ENCODE assay signal across 19 cellular contexts in genomic region chr7:45897042-45897690, GRCh38. TPM values are rescaled to one million over a fixed set of nuclear protein-coding genes. Genes with fewer than 3 reads are reported as not detected.
DNase-seq lines count a peak whose midpoint lies in the region; ATAC-seq, FAIRE-seq and TF ChIP-seq lines count a peak whose summit lies in the region.
"Had no signal": no experiment of that assay in that cellular context is flagged by ENCODE, and none has a peak within 500 bp of the region (broad histone marks: within the 10 kb centered on the region; RNA-seq: fewer than 3 reads in every experiment).

No MANE protein-coding gene starts in this region.

- TF ChIP-seq POLR2A in H54 (IDR thresholded peaks at IDR 0.05; ENCODE audit: low read depth, low read length) (no peak), heart left ventricle (IDR thresholded peaks at IDR 0.05) (no peak), suprapubic skin (IDR thresholded peaks at IDR 0.05) (no peak)

- no peaks in the 10 kb centered on the region for H3K9me3 ChIP-seq in SJCRH30 (replicated peaks)
- no peaks in the 10 kb centered on the region for H3K9me3 ChIP-seq in fibroblast of lung (ENCODE audit: control insufficient read depth, insufficient read depth, low read depth, low read length)
- no peaks in the 10 kb centered on the region for H3K9me3 ChIP-seq in heart left ventricle
- no peaks in the 10 kb centered on the region for H3K9me3 ChIP-seq in suprapubic skin
- H3K9me3 ChIP-seq: Peyer's patch had no signal

- H3K27me3 ChIP-seq in SJCRH30 (no peaks in the 10 kb centered on the region), fibroblast of lung (ENCODE audit: control insufficient read depth, insufficient read depth, low read length) (peaks cover 11% of the 10 kb centered on the region), heart left ventricle (peaks cover 0 to 10% (median 0%) of the 10 kb centered on the region in 9 donors), suprapubic skin (peaks cover 10% of the 10 kb centered on the region)
- H3K27me3 ChIP-seq: Peyer's patch had no signal

- H2AFZ ChIP-seq in fibroblast of lung (ENCODE audit: low read length): no peak overlapping the region

- peak; percentile 94 for FAIRE-seq in H54 (lab: Jason Lieb, UNC)
- peak; percentile 68 for FAIRE-seq in urothelium cell line (lab: Jason Lieb, UNC)

- ATAC-seq in heart left ventricle: no peak
- ATAC-seq: stimulated activated naive CD8-positive, alpha-beta T cell treated with anti-CD3 and anti-CD28 coated beads, Interleukin-15, amount 100 ng/mL, for 72 hours; T-cell had no signal

- H3K4me2 ChIP-seq in fibroblast of lung (ENCODE audit: extremely low read depth, insufficient read depth, low read length): no peak overlapping the region

- no peaks in the 10 kb centered on the region for H4K20me1 ChIP-seq in fibroblast of lung (ENCODE audit: control insufficient read depth, extremely low read depth, insufficient read depth, low read length)

- no peaks in the 10 kb centered on the region for H3K36me3 ChIP-seq in SJCRH30
- no peaks in the 10 kb centered on the region for H3K36me3 ChIP-seq in fibroblast of lung (ENCODE audit: control insufficient read depth, insufficient read depth, low read length)
- H3K36me3 ChIP-seq in heart left ventricle: no peaks in the 10 kb centered on the region
- no peaks in the 10 kb centered on the region for H3K36me3 ChIP-seq in suprapubic skin
- H3K36me3 ChIP-seq: Peyer's patch had no signal

- TF ChIP-seq CTCF in fibroblast of lung (conservative IDR thresholded peaks at IDR 0.05 in 1 of 2, IDR thresholded peaks at IDR 0.05 in 1 of 2; ENCODE audit: low read depth in 1 of 2, low read length in 2 of 2): no peak
- no peak for TF ChIP-seq CTCF in heart left ventricle (IDR thresholded peaks at IDR 0.05)
- TF ChIP-seq CTCF in suprapubic skin (IDR thresholded peaks at IDR 0.05): no peak

- 92 to 100% (median 94%) methylated on average over 1 of the region's 1 CpG for WGBS in heart left ventricle, 4 donors
- WGBS in suprapubic skin: 100% methylated on average over 1 of the region's 1 CpG

- H3K27ac ChIP-seq in SJCRH30 (no peak overlapping the region), fibroblast of lung (ENCODE audit: insufficient read depth, low read length) (no peak overlapping the region), heart left ventricle (no peak overlapping the region), suprapubic skin (no peak overlapping the region)
- H3K27ac ChIP-seq: Peyer's patch had no signal

- no peak for DNase-seq in H54 (ENCODE audit: insufficient read length, low spot score)
- DNase-seq in SJCRH30: peak; percentile 20 to 25
- peak; percentile 55 to 91 for DNase-seq in fibroblast of lung (ENCODE audit: low read depth in 2 of 2)
- DNase-seq in urothelium cell line (ENCODE audit: low spot score): peak; percentile 77
- DNase-seq in heart left ventricle: no peak
- no peak for DNase-seq in suprapubic skin (ENCODE audit: low spot score in 2 of 2)
- no peak for DNase-seq in NCI-H146 (lab: John Stamatoyannopoulos, UW)
- DNase-seq: activated CD4-positive, alpha-beta T cell treated with anti-CD3 and anti-CD28 coated beads for 1 hour; CD4-positive, alpha-beta T cell; effector CD8-positive, alpha-beta T cell; islet precursor cell; midbrain; NCI-H2029 treated with DMSO at 0.1 percent for 48 hours; NCI-H69; Peyer's patch; stimulated activated naive CD8-positive, alpha-beta T cell treated with anti-CD3 and anti-CD28 coated beads, Interleukin-15, amount 100 ng/mL, for 72 hours; T-cell had no signal

- H3K4me3 ChIP-seq in SJCRH30 (no peak overlapping the region), fibroblast of lung (replicated peaks in 1 of 4; ENCODE audit: control extremely low read depth in 1 of 4, insufficient read depth in 1 of 4, low read depth in 3 of 4, low read length in 4 of 4) (no peak overlapping the region), heart left ventricle (no peak overlapping the region), suprapubic skin (no peak overlapping the region)
- H3K4me3 ChIP-seq: Peyer's patch had no signal

- TF ChIP-seq EP300 in suprapubic skin (IDR thresholded peaks at IDR 0.05): no peak

- H3K79me2 ChIP-seq in fibroblast of lung (ENCODE audit: control insufficient read depth, insufficient read depth, low read length): no peaks in the 10 kb centered on the region

- intact Hi-C loops in heart left ventricle (cut with DNase I): loop anchor here in 1 of 10 donors (10.0 kb wide), 1 partner anchor 1358 kb away; no protein-coding TSS in a partner anchor

- H3K9ac ChIP-seq in fibroblast of lung (ENCODE audit: insufficient read depth, low read length): no peak overlapping the region

- no peaks in the 10 kb centered on the region for H3K4me1 ChIP-seq in SJCRH30
- H3K4me1 ChIP-seq in fibroblast of lung (ENCODE audit: control insufficient read depth, extremely low read depth, insufficient read depth, low read length): no peaks in the 10 kb centered on the region
- no peaks in the 10 kb centered on the region for H3K4me1 ChIP-seq in heart left ventricle
- H3K4me1 ChIP-seq in suprapubic skin: no peaks in the 10 kb centered on the region
- H3K4me1 ChIP-seq: Peyer's patch had no signal

RNA-seq across cellular contexts. Expression of gene IGFBP1, which starts 8.9 kb away (rescaled TPM):
- not detected in 2 replicates for total RNA-seq in SJCRH30 (2014; rRNA removed; shearing (Covaris generic))
- total RNA-seq in fibroblast of lung (not detected in 2 replicates), heart left ventricle (1 to 10 TPM in 1 of 9 donors, not detected in 8; 1.8 TPM), suprapubic skin (under 1 TPM in 1 of 4 donors, not detected in 3; 0.48 TPM)
- polyA plus RNA-seq in fibroblast of lung (not detected in 2 replicates), heart left ventricle (not detected)
- not detected in 2 replicates for polyA plus RNA-seq in fibroblast of lung (2012)
- 0.94 TPM in 1 of 2 replicates, not detected in the other for polyA minus RNA-seq in fibroblast of lung (ENCODE audit: low replicate concordance)
- total RNA-seq: CD4-positive, alpha-beta T cell; glomerular endothelial cell; Peyer's patch had no signal

RNA-seq across cellular contexts. Expression of gene IGFBP3, which starts 23.9 kb away (rescaled TPM):
- total RNA-seq in SJCRH30 (2014; rRNA removed; shearing (Covaris generic)): 0.56 TPM in 1 of 2 replicates, not detected in the other
- total RNA-seq in fibroblast of lung (8.9 and 158 TPM in 2 replicates), heart left ventricle (100 to 1,000 TPM in 2 of 9 donors, 10 to 100 TPM in 7; 18.1 to 141 (median 66.3) TPM), suprapubic skin (100 to 1,000 TPM; 120 to 519 (median 223) TPM)
- polyA plus RNA-seq in fibroblast of lung (80.7 and 227 TPM in 2 replicates), heart left ventricle (100 to 1,000 TPM in 1 of 2 donors, 10 to 100 TPM in 1; 54.4 to 165 TPM)
- polyA plus RNA-seq in fibroblast of lung (2012): 47.2 and 125 TPM in 2 replicates
- polyA minus RNA-seq in fibroblast of lung (ENCODE audit: low replicate concordance): 13.1 and 25.9 TPM in 2 replicates

RNA-seq across cellular contexts. Expression of gene CCDC201, which starts 24.3 kb away (rescaled TPM):
- not detected in 2 replicates for total RNA-seq in SJCRH30 (2014; rRNA removed; shearing (Covaris generic))
- not detected in 2 replicates for total RNA-seq in fibroblast of lung
- not detected in 2 replicates for polyA plus RNA-seq in fibroblast of lung
- polyA plus RNA-seq in fibroblast of lung (2012): not detected in 2 replicates
- polyA minus RNA-seq in fibroblast of lung (ENCODE audit: low replicate concordance): not detected in 2 replicates
- not detected for total RNA-seq in heart left ventricle
- polyA plus RNA-seq in heart left ventricle: not detected
- not detected for total RNA-seq in suprapubic skin
- total RNA-seq: CD4-positive, alpha-beta T cell; glomerular endothelial cell; omental fat pad; Peyer's patch; T-cell had no signal

Comparison
In these comparisons a context has a peak if more than half of its experiments do, and no peak if none do; other contexts are left out.
1. DNase-seq: peak in SJCRH30 (2 of 2), fibroblast of lung (2 of 2) and urothelium cell line (single experiment); none in H54 (single experiment), heart left ventricle (0 of 5), suprapubic skin (0 of 2) and NCI-H146 (single experiment).